In the genomic region with DNA sequence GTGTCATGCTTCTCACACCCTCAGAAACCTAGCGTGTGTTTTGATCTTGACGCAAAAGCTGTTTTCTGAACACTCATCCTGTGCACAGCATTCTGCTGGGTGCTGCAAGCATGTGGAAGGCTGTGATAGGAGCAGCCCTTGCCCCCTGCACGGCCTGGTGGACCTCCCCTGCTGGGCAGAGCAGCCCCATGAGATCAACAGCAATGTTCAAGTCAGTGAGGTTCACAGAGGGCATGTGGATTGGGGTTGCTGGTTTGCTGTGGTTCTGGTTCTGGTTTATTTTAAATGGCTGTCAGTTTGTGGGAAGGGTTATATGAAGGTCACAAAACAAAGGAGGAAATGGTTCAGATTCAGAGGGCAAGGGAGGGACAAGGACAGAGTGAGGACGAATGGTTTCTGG, we compare ENCODE assay signal across 17 cellular contexts.
"Had no signal": no experiment of that assay in that cellular context is flagged by ENCODE, and none has a peak within 500 bp of the region (broad histone marks: within the 10 kb centered on the region; RNA-seq: fewer than 3 reads in every experiment).

No MANE protein-coding gene starts in this region.

- H3K27me3 ChIP-seq: heart right ventricle, left lung, right lobe of liver, testis, uterus had no signal

- ATAC-seq: activated CD8-positive, alpha-beta T cell treated with anti-CD3 and anti-CD28 coated beads for 36 hours; heart right ventricle; left lung had no signal

- H3K4me3 ChIP-seq: coronary artery, heart right ventricle, left lung, right lobe of liver, testis, uterus had no signal

- H3K36me3 ChIP-seq: heart right ventricle, left lung, right lobe of liver, uterus, WERI-Rb-1 had no signal

- DNase-seq: activated CD4-positive, alpha-beta T cell treated with anti-CD3 and anti-CD28 coated beads for 4 hours; activated CD8-positive, alpha-beta memory T cell treated with anti-CD3 and anti-CD28 coated beads, Interleukin-2, amount 50 U/mL, for 48 hours; activated CD8-positive, alpha-beta T cell treated with anti-CD3 and anti-CD28 coated beads for 36 hours; activated naive CD4-positive, alpha-beta T cell treated with anti-CD3 and anti-CD28 coated beads for 36 hours; caudate nucleus; effector CD4-positive, alpha-beta T cell; heart right ventricle; left lung; mesendoderm; posterior cingulate gyrus; right lobe of liver; stimulated activated CD4-positive, alpha-beta T cell treated with anti-CD3 and anti-CD28 coated beads, Interleukin-4, amount 100 ng/mL, for 1 hour; T1000; testis; uterus; WERI-Rb-1 had no signal

- H3K27ac ChIP-seq: coronary artery, heart right ventricle, left lung, right lobe of liver, testis, uterus, WERI-Rb-1 had no signal

- H3K9me3 ChIP-seq: heart right ventricle, left lung, right lobe of liver, testis, uterus had no signal
